Comparison of ENCODE assay signal across 16 cellular contexts in genomic region chr5:135364416-135365262, GRCh38. TPM values are rescaled to one million over a fixed set of nuclear protein-coding genes. Genes with fewer than 3 reads are reported as not detected.
A peak's percentile ranks its signal among the peaks of the same experiment; 100 is the strongest.
DNase-seq lines count a peak whose midpoint lies in the region; ATAC-seq and TF ChIP-seq lines count a peak whose summit lies in the region.
"Had no signal": no experiment of that assay in that cellular context is flagged by ENCODE, and none has a peak within 500 bp of the region (broad histone marks: within the 10 kb centered on the region; RNA-seq: fewer than 3 reads in every experiment).

No MANE protein-coding gene starts in this region.

- no peak overlapping the region for H3K4me3 Mint-ChIP-seq in brain
- H3K4me3 Mint-ChIP-seq: activated T-cell treated with anti-CD3 and anti-CD28 coated beads, Interleukin-2, amount 50 U/mL, for 72 hours; H9; neural progenitor cell; stimulated activated naive B cell treated with anti-CD40 and anti-IgM and Interleukin-4, amounts not matched to agents 10 μg/mL and 1 μg/mL and 100 μg/mL, for 72 hours had no signal

- peak overlapping the region in 3 of 5 experiments; percentile 25 to 52 (median 43) for H3K27ac Mint-ChIP-seq in brain
- H3K27ac Mint-ChIP-seq: H9; neural progenitor cell; stimulated activated naive B cell treated with anti-CD40 and anti-IgM and Interleukin-4, amounts not matched to agents 10 μg/mL and 1 μg/mL and 100 μg/mL, for 72 hours had no signal

- H3K4me3 ChIP-seq in gastrocnemius medialis = no peak overlapping the region
- H3K4me3 ChIP-seq: neural progenitor cell, SK-N-MC had no signal

- peaks cover 75% of the 10 kb centered on the region for H3K36me3 Mint-ChIP-seq in brain

- no peak for ATAC-seq in gastrocnemius medialis
- ATAC-seq in HG02623 (IDR thresholded peaks at IDR 0.05; ENCODE audit: unreplicated experiment) = no peak
- ATAC-seq: activated T-cell treated with anti-CD3 and anti-CD28 coated beads, Interleukin-2, amount 50 U/mL, for 72 hours; stimulated activated naive B cell treated with anti-CD40 and anti-IgM and Interleukin-4, amounts not matched to agents 10 μg/mL and 1 μg/mL and 100 μg/mL, for 72 hours had no signal

- no peaks in the 10 kb centered on the region for H3K9me3 ChIP-seq in gastrocnemius medialis

- no peaks in the 10 kb centered on the region for H3K27me3 Mint-ChIP-seq in brain
- H3K27me3 Mint-ChIP-seq: stimulated activated naive B cell treated with anti-CD40 and anti-IgM and Interleukin-4, amounts not matched to agents 10 μg/mL and 1 μg/mL and 100 μg/mL, for 72 hours had no signal

- DNase-seq in HT-29 (ENCODE audit: low spot score) = peak; percentile 36
- peak; percentile 62 for DNase-seq in NCI-H2029 (lab: John Stamatoyannopoulos, UW)
- no peak for DNase-seq in gastrocnemius medialis
- no peak for DNase-seq in mesenteric fat pad (ENCODE audit: low spot score)
- DNase-seq in G401 (ENCODE audit: low spot score) = no peak
- DNase-seq: activated CD4-positive, alpha-beta T cell treated with anti-CD3 and anti-CD28 coated beads, Interleukin-2, amount 50 U/mL, for 4 hours; activated T-cell treated with anti-CD3 and anti-CD28 coated beads, Interleukin-2, amount 50 U/mL, for 72 hours; DMS53; H9; mammary epithelial cell; NCI-H2107; stimulated activated naive B cell treated with anti-CD40 and anti-IgM and Interleukin-4, amounts not matched to agents 10 μg/mL and 1 μg/mL and 100 μg/mL, for 72 hours had no signal

- no peaks in the 10 kb centered on the region for H3K9me3 Mint-ChIP-seq in brain
- H3K9me3 Mint-ChIP-seq: activated T-cell treated with anti-CD3 and anti-CD28 coated beads, Interleukin-2, amount 50 U/mL, for 72 hours; H9; neural progenitor cell; stimulated activated naive B cell treated with anti-CD40 and anti-IgM and Interleukin-4, amounts not matched to agents 10 μg/mL and 1 μg/mL and 100 μg/mL, for 72 hours had no signal

- intact Hi-C loops in gastrocnemius medialis (cut with DNase I; ENCODE audit: low total_unique reads) = no loop called here

- H3K4me1 Mint-ChIP-seq in brain = peaks cover 12% of the 10 kb centered on the region
- H3K4me1 Mint-ChIP-seq: H9, neural progenitor cell had no signal

- H3K27me3 ChIP-seq in gastrocnemius medialis = no peaks in the 10 kb centered on the region
- H3K27me3 ChIP-seq: neural progenitor cell had no signal

- peaks cover 0 to 24% of the 10 kb centered on the region in 2 donors for H3K36me3 ChIP-seq in gastrocnemius medialis
- H3K36me3 ChIP-seq: neural progenitor cell had no signal

- peaks cover 40 to 44% of the 10 kb centered on the region in 2 donors for H3K4me1 ChIP-seq in gastrocnemius medialis
- H3K4me1 ChIP-seq: neural progenitor cell had no signal

- in situ Hi-C loops in gastrocnemius medialis (cut with MboI; ENCODE audit: low sequenced_read_pairs in 4 of 4) (no loop called here), G401 (cut with HindIII; ENCODE audit: low sequenced_read_pairs) (no loop called here)

- H3K27ac ChIP-seq in gastrocnemius medialis = peak overlapping the region; percentile 55 to 80 (median 74)
- H3K27ac ChIP-seq: neural progenitor cell, SK-N-MC had no signal

- no peak for TF ChIP-seq POLR2A in gastrocnemius medialis (IDR thresholded peaks at IDR 0.05)

- TF ChIP-seq CTCF in brain (conservative IDR thresholded peaks at IDR 0.05) (no peak), gastrocnemius medialis (IDR thresholded peaks at IDR 0.05 in 4 of 5, conservative IDR thresholded peaks at IDR 0.05 in 1 of 5) (no peak)

RNA-seq across cellular contexts. Expression of gene MACROH2A1, which starts 34.4 kb away (rescaled TPM):
- total RNA-seq in HT-29 (2014; rRNA removed; shearing (Covaris generic)) = 566 and 576 TPM in 2 replicates
- polyA plus RNA-seq in brain (ENCODE audit: insufficient read depth, low read depth, low replicate concordance) = 441 TPM
- 100 to 1,000 TPM; 104 to 167 (median 136) TPM for total RNA-seq in gastrocnemius medialis
- 170 TPM for total RNA-seq in mesenteric fat pad
- 912 and 1,162 TPM in 2 replicates for total RNA-seq in G401 (2014; rRNA removed; shearing (Covaris generic))

Comparison
In these comparisons a context has a peak if more than half of its experiments do, and no peak if none do; other contexts are left out.
1. DNase-seq: peak in HT-29 (single experiment) and NCI-H2029 (single experiment); none in gastrocnemius medialis (0 of 2), mesenteric fat pad (single experiment) and G401 (single experiment).